ENCODE assay signal across 8 cellular contexts in genomic region chr12:121590476-121591143, GRCh38. TPM values are rescaled to one million over a fixed set of nuclear protein-coding genes. Genes with fewer than 3 reads are reported as not detected.
A peak's percentile ranks its signal among the peaks of the same experiment; 100 is the strongest.
DNase-seq lines count a peak whose midpoint lies in the region; TF ChIP-seq lines count a peak whose summit lies in the region.

No MANE protein-coding gene starts in this region.

- no peaks in the 10 kb centered on the region for H3K27me3 Mint-ChIP-seq in activated naive CD4-positive, alpha-beta T cell treated with anti-CD3 and anti-CD28 coated beads, Interleukin-2, amount 50 U/mL, for 24 hours

- H3K79me2 ChIP-seq in GM23248 (ENCODE audit: insufficient read depth) (no peaks in the 10 kb centered on the region), hepatocyte (no peaks in the 10 kb centered on the region)

- WGBS in GM23248 (ENCODE audit: low coverage in 1 of 2, low lambda C conversion rate in 2 of 2, missing lambda C conversion rate in 2 of 2), 2 experiments = 3% methylated on average over 10 of the region's 10 CpGs
- 39% methylated on average over 10 of the region's 10 CpGs for WGBS in hepatocyte (ENCODE audit: low lambda C conversion rate, missing lambda C conversion rate)

- no peaks in the 10 kb centered on the region for H3K27me3 ChIP-seq in BLaER1 treated with 17β-estradiol and CSF1 and Interleukin-3, amounts not matched to agents 10 nM and 100 nM
- no peaks in the 10 kb centered on the region for H3K27me3 ChIP-seq in GM23248 (replicated peaks; ENCODE audit: insufficient read depth)
- no peaks in the 10 kb centered on the region for H3K27me3 ChIP-seq in hepatocyte

- H3K4me1 Mint-ChIP-seq in activated naive CD4-positive, alpha-beta T cell treated with anti-CD3 and anti-CD28 coated beads, Interleukin-2, amount 50 U/mL, for 24 hours = peaks cover 39% of the 10 kb centered on the region

- peaks cover 0 to 3% (median 0%) of the 10 kb centered on the region in 11 experiments; a peak in 4 of 22 replicates for H3K36me3 ChIP-seq in BLaER1 treated with 17β-estradiol and CSF1 and Interleukin-3, amounts not matched to agents 10 nM and 100 nM
- H3K36me3 ChIP-seq in GM23248 (ENCODE audit: low read depth) (no peaks in the 10 kb centered on the region), hepatocyte (replicated peaks; ENCODE audit: insufficient read depth, low read depth) (no peaks in the 10 kb centered on the region)

- peak overlapping the region; percentile 86 for H3K4me3 Mint-ChIP-seq in activated naive CD4-positive, alpha-beta T cell treated with anti-CD3 and anti-CD28 coated beads, Interleukin-2, amount 50 U/mL, for 24 hours

- no peak for TF ChIP-seq CTCF in hepatocyte (IDR thresholded peaks at IDR 0.05; ENCODE audit: poor library complexity)

- H3K9me3 ChIP-seq in BLaER1 treated with 17β-estradiol and CSF1 and Interleukin-3, amounts not matched to agents 10 nM and 100 nM (replicated peaks in 1 of 11) = no peaks in the 10 kb centered on the region
- H3K9me3 ChIP-seq in GM23248 (ENCODE audit: low read depth) (no peaks in the 10 kb centered on the region), hepatocyte (ENCODE audit: low read depth) (no peaks in the 10 kb centered on the region)

- peak overlapping the region; percentile 77 for H3K27ac Mint-ChIP-seq in activated naive CD4-positive, alpha-beta T cell treated with anti-CD3 and anti-CD28 coated beads, Interleukin-2, amount 50 U/mL, for 24 hours

- peak; percentile 88 for DNase-seq in GM23248
- peak; percentile 48 for DNase-seq in RPMI7951 (ENCODE audit: low read depth)
- no peak for DNase-seq in hepatocyte (ENCODE audit: low spot score)
- DNase-seq in stimulated activated CD4-positive, alpha-beta T cell treated with anti-CD3 and anti-CD28 coated beads, Interleukin-4, amount 100 ng/mL, for 4 hours = peak; percentile 24 to 72
- no peak for DNase-seq in NCI-H1436 treated with DMSO at 0.1 percent for 48 hours (lab: John Stamatoyannopoulos, UW)
- no peak for DNase-seq in NCI-H2029 (lab: John Stamatoyannopoulos, UW)

- peak overlapping the region; percentile 69 to 90 (median 86); a peak in 21 of 22 replicates for H3K27ac ChIP-seq in BLaER1 treated with 17β-estradiol and CSF1 and Interleukin-3, amounts not matched to agents 10 nM and 100 nM
- H3K27ac ChIP-seq in GM23248 (peak overlapping the region; percentile 81), hepatocyte (peak overlapping the region; percentile 68)

- in situ Hi-C loops in GM23248 (cut with MboI) = no loop called here

- H3F3A ChIP-seq in GM23248 (ENCODE audit: insufficient read depth) = peaks cover 14% of the 10 kb centered on the region

- peak overlapping the region; percentile 80 to 92 (median 83) for H3K4me2 ChIP-seq in BLaER1 treated with 17β-estradiol and CSF1 and Interleukin-3, amounts not matched to agents 10 nM and 100 nM
- H3K4me2 ChIP-seq in GM23248 (ENCODE audit: unreplicated experiment) (peak overlapping the region; percentile 77), hepatocyte (peak overlapping the region; percentile 43)

- peaks cover 24 to 60% (median 48%) of the 10 kb centered on the region in 10 experiments for H3K4me1 ChIP-seq in BLaER1 treated with 17β-estradiol and CSF1 and Interleukin-3, amounts not matched to agents 10 nM and 100 nM
- peaks cover 10% of the 10 kb centered on the region for H3K4me1 ChIP-seq in GM23248 (ENCODE audit: insufficient read depth)
- H3K4me1 ChIP-seq in hepatocyte (ENCODE audit: insufficient read depth) = peaks cover 6% of the 10 kb centered on the region

- H3K36me3 Mint-ChIP-seq in activated naive CD4-positive, alpha-beta T cell treated with anti-CD3 and anti-CD28 coated beads, Interleukin-2, amount 50 U/mL, for 24 hours = peaks cover 2% of the 10 kb centered on the region

- H3K4me3 ChIP-seq in BLaER1 treated with 17β-estradiol and CSF1 and Interleukin-3, amounts not matched to agents 10 nM and 100 nM = peak overlapping the region; percentile 25 to 67 (median 51); a peak in 18 of 20 replicates
- H3K4me3 ChIP-seq in GM23248 = peak overlapping the region; percentile 71
- H3K4me3 ChIP-seq in hepatocyte = no peak overlapping the region

- H2AFZ ChIP-seq in GM23248 (peak overlapping the region; percentile 94), hepatocyte (peak overlapping the region; percentile 23)

- H3K9me2 ChIP-seq in GM23248 (ENCODE audit: insufficient read depth) = no peaks in the 10 kb centered on the region
- H3K9me2 ChIP-seq in hepatocyte (replicated peaks; ENCODE audit: insufficient read depth) = no peaks in the 10 kb centered on the region

- H3K9me3 Mint-ChIP-seq in activated naive CD4-positive, alpha-beta T cell treated with anti-CD3 and anti-CD28 coated beads, Interleukin-2, amount 50 U/mL, for 24 hours = no peaks in the 10 kb centered on the region

- H4K20me1 ChIP-seq in BLaER1 treated with 17β-estradiol and CSF1 and Interleukin-3, amounts not matched to agents 10 nM and 100 nM = no peaks in the 10 kb centered on the region
- no peaks in the 10 kb centered on the region for H4K20me1 ChIP-seq in GM23248 (ENCODE audit: insufficient read depth)
- no peaks in the 10 kb centered on the region for H4K20me1 ChIP-seq in hepatocyte (ENCODE audit: insufficient read depth, poor library complexity, severe bottlenecking)

- peak overlapping the region; percentile 71 to 84 (median 80); a peak in 21 of 22 replicates for H3K9ac ChIP-seq in BLaER1 treated with 17β-estradiol and CSF1 and Interleukin-3, amounts not matched to agents 10 nM and 100 nM
- peak overlapping the region; percentile 83 for H3K9ac ChIP-seq in GM23248

RNA-seq across cellular contexts. Expression of gene KDM2B, which starts 9.8 kb away (rescaled TPM):
- 20.1 and 26.3 TPM in 2 replicates for total RNA-seq in GM23248 (2014; rRNA removed; shearing (Covaris generic))
- 8.2 and 10.6 TPM in 2 replicates for polyA plus RNA-seq in GM23248 (2016; fragmentation: Nextera tagmentation; extraction: Ambion mirVana)
- 11.5 and 20.1 TPM in 2 replicates for total RNA-seq in RPMI7951 (2014; rRNA removed; shearing (Covaris generic))
- 18.8 and 22.7 TPM in 2 replicates for total RNA-seq in hepatocyte
- 13.6 and 18.9 TPM in 2 replicates for polyA plus RNA-seq in hepatocyte

RNA-seq across cellular contexts. Expression of gene ORAI1, which starts 35.7 kb away (rescaled TPM):
- 4.9 and 7.6 TPM in 2 replicates for total RNA-seq in GM23248 (2014; rRNA removed; shearing (Covaris generic))
- 14.2 and 16.1 TPM in 2 replicates for polyA plus RNA-seq in GM23248 (2016; fragmentation: Nextera tagmentation; extraction: Ambion mirVana)
- total RNA-seq in RPMI7951 (2014; rRNA removed; shearing (Covaris generic)) = 13.6 and 14.5 TPM in 2 replicates
- 15.0 and 16.2 TPM in 2 replicates for total RNA-seq in hepatocyte
- 30.9 and 39.1 TPM in 2 replicates for polyA plus RNA-seq in hepatocyte

Comparison
In these comparisons a context has a peak if more than half of its experiments do, and no peak if none do; other contexts are left out.
1. DNase-seq: peak in GM23248 (single experiment), RPMI7951 (single experiment) and stimulated activated CD4-positive, alpha-beta T cell treated with anti-CD3 and anti-CD28 coated beads, Interleukin-4, amount 100 ng/mL, for 4 hours (2 of 2); none in hepatocyte (single experiment), NCI-H1436 treated with DMSO at 0.1 percent for 48 hours (single experiment) and NCI-H2029 (single experiment).
2. Peak in every context shown above with its lines, with median percentiles within 50 percentile points of each other: H3K27ac ChIP-seq and H3K4me2 ChIP-seq.